13 cellular contexts compared by ENCODE assay signal in genomic region chr19:38726761-38727301, GRCh38. TPM values are rescaled to one million over a fixed set of nuclear protein-coding genes. Genes with fewer than 3 reads are reported as not detected.
DNase-seq lines count a peak whose midpoint lies in the region; ATAC-seq and TF ChIP-seq lines count a peak whose summit lies in the region.
"Had no signal": no experiment of that assay in that cellular context is flagged by ENCODE, and none has a peak within 500 bp of the region (broad histone marks: within the 10 kb centered on the region; RNA-seq: fewer than 3 reads in every experiment).

No MANE protein-coding gene starts in this region.

- H3K27me3 ChIP-seq in CD4-positive, alpha-beta memory T cell (ENCODE audit: insufficient read depth, low read length): no peaks in the 10 kb centered on the region
- no peaks in the 10 kb centered on the region for H3K27me3 ChIP-seq in esophagus squamous epithelium
- H3K27me3 ChIP-seq in sigmoid colon: no peaks in the 10 kb centered on the region
- H3K27me3 ChIP-seq: MG63 had no signal

- WGBS in esophagus squamous epithelium, 2 donors: 88 to 89% methylated on average over 16 to 18 of the region's 30 CpGs
- WGBS in sigmoid colon, 2 donors: 77 to 86% methylated on average over 30 of the region's 30 CpGs

- DNase-seq in CD4-positive, alpha-beta memory T cell: no peak
- no peak for DNase-seq in RWPE1 (ENCODE audit: low spot score)
- DNase-seq in esophagus squamous epithelium (lab: John Stamatoyannopoulos, UW): no peak
- no peak for DNase-seq in sigmoid colon
- no peak for DNase-seq in NCI-H446 (lab: John Stamatoyannopoulos, UW)
- DNase-seq: MG63, NCI-H2081 treated with DMSO at 0.1 percent for 48 hours, posterior cingulate gyrus, WERI-Rb-1 had no signal

- peaks cover 5% of the 10 kb centered on the region for H3K4me1 ChIP-seq in CD4-positive, alpha-beta memory T cell (ENCODE audit: insufficient read depth, low read length)
- H3K4me1 ChIP-seq in esophagus squamous epithelium (peaks cover 3 to 64% (median 6%) of the 10 kb centered on the region in 3 donors), sigmoid colon (peaks cover 0 to 35% (median 19%) of the 10 kb centered on the region in 4 donors)

- peaks cover 5 to 52% of the 10 kb centered on the region in 2 donors for H3K36me3 Mint-ChIP-seq in CD4-positive, alpha-beta memory T cell

- no peak overlapping the region for H3K27ac ChIP-seq in CD4-positive, alpha-beta memory T cell (ENCODE audit: low read depth, low read length)
- H3K27ac ChIP-seq in RWPE1 (peak overlapping the region; percentile 84), esophagus squamous epithelium (peak overlapping the region in 3 of 4 donors; percentile 49 to 68 (median 65)), sigmoid colon (peak overlapping the region; percentile 41 to 80 (median 60))
- H3K27ac ChIP-seq: WERI-Rb-1 had no signal

- no peak for TF ChIP-seq EP300 in sigmoid colon (IDR thresholded peaks at IDR 0.05)

- H3K4me3 Mint-ChIP-seq in CD4-positive, alpha-beta memory T cell: no peak overlapping the region

- H3K27me3 Mint-ChIP-seq in CD4-positive, alpha-beta memory T cell: no peaks in the 10 kb centered on the region

- H3K27ac Mint-ChIP-seq in CD4-positive, alpha-beta memory T cell: peak overlapping the region in 6 of 7 donors; percentile 60 to 76 (median 74)

- no peak overlapping the region for H3K4me3 ChIP-seq in CD4-positive, alpha-beta memory T cell (ENCODE audit: low read length in 2 of 2)
- H3K4me3 ChIP-seq in esophagus squamous epithelium (no peak overlapping the region), sigmoid colon (no peak overlapping the region)
- H3K4me3 ChIP-seq: MG63 had no signal

- no peak for TF ChIP-seq POLR2A in esophagus squamous epithelium (IDR thresholded peaks at IDR 0.05)
- no peak for TF ChIP-seq POLR2A in sigmoid colon (IDR thresholded peaks at IDR 0.05)

- CTCF ChIA-PET in CD4-positive, alpha-beta memory T cell (lab: Charles Lee; ENCODE audit: partially characterized antibody): interaction anchor here (1.2 to 1.6 kb wide), 3 partner anchors 21 to 161 kb away, joined by 4 to 5 read pairs (median 4); no protein-coding TSS in a partner anchor
- CTCF ChIA-PET in RWPE1 (lab: Yijun Ruan, JAX): interaction anchor here (0.5 kb wide), 1 partner anchor 87 kb away, joined by 3 read pairs; no protein-coding TSS in a partner anchor

- H3K9me3 Mint-ChIP-seq in CD4-positive, alpha-beta memory T cell: no peaks in the 10 kb centered on the region

- no peak for ATAC-seq in HG03442 (IDR thresholded peaks at IDR 0.05; ENCODE audit: unreplicated experiment)
- ATAC-seq in GM19452 (IDR thresholded peaks at IDR 0.05; ENCODE audit: unreplicated experiment): no peak
- no peak for ATAC-seq in GM21360 (IDR thresholded peaks at IDR 0.05; ENCODE audit: unreplicated experiment)
- ATAC-seq: SK-N-SH treated with all-trans-retinoic acid at 6 μM for 48 hours had no signal

- intact Hi-C loops in CD4-positive, alpha-beta memory T cell (cut with micrococcal nuclease): loop anchor here (5.0 kb wide), 1 partner anchor 160 kb away; no protein-coding TSS in a partner anchor
- intact Hi-C loops in esophagus squamous epithelium (cut with DNase I): no loop called here
- intact Hi-C loops in sigmoid colon (cut with DNase I): no loop called here

- peaks cover 39% of the 10 kb centered on the region for H3K36me3 ChIP-seq in CD4-positive, alpha-beta memory T cell (ENCODE audit: insufficient read depth, low read length)
- H3K36me3 ChIP-seq in esophagus squamous epithelium (peaks cover 77 to 100% (median 78%) of the 10 kb centered on the region in 3 donors), sigmoid colon (peaks cover 36 to 91% (median 77%) of the 10 kb centered on the region in 4 donors)

- H3K4me1 Mint-ChIP-seq in CD4-positive, alpha-beta memory T cell: peaks cover 5 to 34% (median 12%) of the 10 kb centered on the region in 4 donors

- H3K9me3 ChIP-seq in CD4-positive, alpha-beta memory T cell (ENCODE audit: control insufficient read depth in 1 of 2, low read length in 2 of 2): no peaks in the 10 kb centered on the region
- H3K9me3 ChIP-seq in esophagus squamous epithelium (no peaks in the 10 kb centered on the region), sigmoid colon (no peaks in the 10 kb centered on the region)
- H3K9me3 ChIP-seq: MG63 had no signal

- POLR2A ChIA-PET in CD4-positive, alpha-beta memory T cell (lab: Charles Lee; ENCODE audit: partially characterized antibody): interaction anchor here (0.7 to 1.8 kb wide), 3 partner anchors 8 to 324 kb away, joined by 3 to 5 read pairs (median 4); partner anchors contain the start of gene FAM98C
- POLR2A ChIA-PET in RWPE1 (lab: Yijun Ruan, JAX; ENCODE audit: low non-redundant PET): no interaction called here

- TF ChIP-seq CTCF in RWPE1 (conservative IDR thresholded peaks at IDR 0.05; ENCODE audit: low read depth): no peak
- TF ChIP-seq CTCF in esophagus squamous epithelium (IDR thresholded peaks at IDR 0.05): no peak
- TF ChIP-seq CTCF in sigmoid colon (IDR thresholded peaks at IDR 0.05): no peak

RNA-seq across cellular contexts. Expression of gene CAPN12, which starts 17.4 kb away (rescaled TPM):
- total RNA-seq in CD4-positive, alpha-beta memory T cell: 10 to 100 TPM; 16.8 to 19.5 TPM
- polyA plus RNA-seq in CD4-positive, alpha-beta memory T cell: 1 to 10 TPM; 3.9 to 9.9 TPM
- 1 to 10 TPM; 1.5 to 4.2 (median 1.8) TPM for total RNA-seq in esophagus squamous epithelium
- 1 to 10 TPM in 1 of 4 donors, under 1 TPM in 2, not detected in 1; 0.33 to 3.0 (median 0.54) TPM for total RNA-seq in sigmoid colon
- 10 to 100 TPM in 1 of 3 donors, 1 to 10 TPM in 2; 5.3 to 14.3 (median 6.0) TPM for polyA plus RNA-seq in sigmoid colon

RNA-seq across cellular contexts. Expression of gene LGALS7, which starts 46.5 kb away (rescaled TPM):
- not detected for total RNA-seq in CD4-positive, alpha-beta memory T cell
- not detected for polyA plus RNA-seq in CD4-positive, alpha-beta memory T cell
- total RNA-seq in esophagus squamous epithelium (100 to 1,000 TPM in 2 of 4 donors, 10 to 100 TPM in 1, 1 to 10 TPM in 1; 7.1 to 266 (median 114) TPM), sigmoid colon (not detected)
- not detected for polyA plus RNA-seq in sigmoid colon

Comparison
In these comparisons a context has a peak if more than half of its experiments do, and no peak if none do; other contexts are left out.
1. RNA of gene LGALS7, which starts 46.5 kb away (total RNA-seq): 7.1 to 266 TPM in esophagus squamous epithelium; not detected in CD4-positive, alpha-beta memory T cell and not detected in sigmoid colon; every median in the first group is over 4 times any median in the second.